1 cellular context compared by ENCODE assay signal in the genomic region with DNA sequence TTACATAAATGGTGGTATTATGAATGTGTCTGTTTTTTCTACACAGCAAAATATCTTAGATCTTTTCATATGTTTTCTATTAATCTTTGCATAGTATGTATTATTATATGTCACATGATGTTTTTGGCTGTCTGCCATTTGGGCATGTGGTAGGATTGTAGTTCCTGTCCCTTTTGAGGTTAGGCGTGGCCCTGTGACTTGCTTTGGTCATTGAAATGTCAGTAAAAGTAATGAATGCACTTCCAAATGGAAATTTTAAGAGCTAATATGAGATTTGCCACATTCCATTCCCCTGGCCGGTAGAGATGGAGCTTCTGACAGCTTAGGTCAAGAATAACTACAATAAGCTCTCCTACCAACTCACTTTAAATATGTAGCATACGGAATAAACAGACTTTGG.
TF ChIP-seq lines count a peak whose summit lies in the region.

No MANE protein-coding gene starts in this region.

TF ChIP-seq in endothelial cell of umbilical vein, 7 proteins besides CTCF, POLR2A, EP300 and RAD21:
- TF ChIP-seq, protein P1, sequence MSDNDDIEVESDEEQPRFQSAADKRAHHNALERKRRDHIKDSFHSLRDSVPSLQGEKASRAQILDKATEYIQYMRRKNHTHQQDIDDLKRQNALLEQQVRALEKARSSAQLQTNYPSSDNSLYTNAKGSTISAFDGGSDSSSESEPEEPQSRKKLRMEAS (IDR thresholded peaks at IDR 0.05; ENCODE audit: insufficient read depth, insufficient read length) = no peak
- TF ChIP-seq FOS (IDR thresholded peaks at IDR 0.05; ENCODE audit: borderline replicate concordance, insufficient read depth, low read length) = no peak
- TF ChIP-seq POLR2AphosphoS5 (IDR thresholded peaks at IDR 0.05; ENCODE audit: insufficient read depth, low read depth, low read length) = no peak
- no peak for TF ChIP-seq JUN (IDR thresholded peaks at IDR 0.05; ENCODE audit: borderline replicate concordance, insufficient read depth, insufficient read length, low read depth)
- TF ChIP-seq EZH2 (IDR thresholded peaks at IDR 0.05; ENCODE audit: borderline replicate concordance, low read depth, low read length, severe bottlenecking) = no peak
- no peak for TF ChIP-seq MYC (IDR thresholded peaks at IDR 0.05; ENCODE audit: low read depth, low read length)
- no peak for TF ChIP-seq GATA2 (IDR thresholded peaks at IDR 0.05; ENCODE audit: insufficient read depth, insufficient read length, low read depth, low read length)
